26 cellular contexts compared by ENCODE assay signal in genomic region chr15:95290376-95290973, GRCh38.
DNase-seq lines count a peak whose midpoint lies in the region; ATAC-seq, FAIRE-seq and TF ChIP-seq lines count a peak whose summit lies in the region.
"Had no signal": no experiment of that assay in that cellular context is flagged by ENCODE, and none has a peak within 500 bp of the region (broad histone marks: within the 10 kb centered on the region; RNA-seq: fewer than 3 reads in every experiment).

No MANE protein-coding gene starts in this region.

- DNase-seq in HCEC 1CT (peak; percentile 63), K562 (ENCODE audit: extremely low read depth in 1 of 4, low spot score in 3 of 4) (peak in 1 of 4 experiments; percentile 46), mesendoderm (no peak), spleen (no peak), AG08395 (ENCODE audit: low spot score) (no peak), HEK293T (ENCODE audit: extremely low spot score) (no peak), DMS53 (lab: John Stamatoyannopoulos, UW) (no peak), GM19240 (ENCODE audit: insufficient read length, low spot score) (no peak)
- DNase-seq: ACHN; activated CD4-positive, alpha-beta T cell treated with anti-CD3 and anti-CD28 coated beads for 48 hours; activated T-cell treated with anti-CD3 and anti-CD28 coated beads, Interleukin-2, amount 50 U/mL, for 24 hours; Caco-2; glutamatergic neuron; left cardiac atrium; mesenchymal stem cell; NCI-H1092 treated with DMSO at 0.1 percent for 48 hours; NCI-H1930; NCI-H69; stimulated activated naive CD8-positive, alpha-beta T cell treated with anti-CD3 and anti-CD28 coated beads, Interleukin-15, amount 100 ng/mL, for 72 hours; transverse colon had no signal

- TF ChIP-seq POLR2A in K562 (conservative IDR thresholded peaks at IDR 0.05) (no peak), spleen (IDR thresholded peaks at IDR 0.05) (no peak)

- no TSS peak for BruUV-seq in K562 (replicated peaks; lab: Mats Ljungman, UMichigan)

- intact Hi-C loops in K562 (cut with micrococcal nuclease) (no loop called here), spleen (cut with DNase I; ENCODE audit: low total_unique reads) (no loop called here)

- H3K56ac ChIP-seq in mesendoderm (ENCODE audit: low read length), result no peak overlapping the region

- WGBS in K562 (ENCODE audit: insufficient coverage, low coverage, missing lambda C conversion rate), result 1% methylated on average over 12 of the region's 12 CpGs
- WGBS in mesendoderm (ENCODE audit: extremely low coverage, insufficient coverage, low lambda C conversion rate), result no CpG with 5 or more reads among the region's 12 CpGs
- WGBS in spleen, 5 donors, result 73 to 82% (median 76%) methylated on average over 12 of the region's 12 CpGs

- POLR2A ChIA-PET in K562 (lab: Yijun Ruan, JAX), result no interaction called here
- POLR2A ChIA-PET in HEK293T (lab: Yijun Ruan, JAX), result no interaction called here

- H3K79me1 ChIP-seq in mesendoderm (ENCODE audit: low read length), result no peaks in the 10 kb centered on the region

- in situ Hi-C loops in K562 (cut with MboI), result no loop called here

- no peak overlapping the region for H2AK5ac ChIP-seq in mesendoderm (ENCODE audit: low read length)

- H3K4me1 ChIP-seq in K562 (replicated peaks in 1 of 2; ENCODE audit: control insufficient read depth in 2 of 2, insufficient read depth in 2 of 2, low read length in 2 of 2) (no peaks in the 10 kb centered on the region), mesendoderm (ENCODE audit: control insufficient read depth, low read depth, low read length) (no peaks in the 10 kb centered on the region), spleen (peaks cover 0 to 13% (median 2%) of the 10 kb centered on the region in 6 donors)
- H3K4me1 ChIP-seq: BLaER1, Caco-2, HAP-1 had no signal

- H2BK5ac ChIP-seq in mesendoderm (ENCODE audit: low read length), result no peak overlapping the region

- no peaks in the 10 kb centered on the region for H3K9me1 ChIP-seq in K562 (ENCODE audit: control insufficient read depth, insufficient read depth, low read length)

- H3K79me2 ChIP-seq in K562 (ENCODE audit: control insufficient read depth, insufficient read depth, low read length) (no peaks in the 10 kb centered on the region), mesendoderm (ENCODE audit: control insufficient read depth, insufficient read depth, low read length) (no peaks in the 10 kb centered on the region)

- no peak overlapping the region for H3K4ac ChIP-seq in mesendoderm (ENCODE audit: low read depth, low read length)

- no peak overlapping the region for H4K5ac ChIP-seq in mesendoderm (ENCODE audit: low read length)

- H3K4me3 ChIP-seq in K562, result no peak overlapping the region
- H3K4me3 ChIP-seq in mesendoderm (ENCODE audit: low read length), result no peak overlapping the region
- H3K4me3 ChIP-seq in spleen, result no peak overlapping the region
- H3K4me3 ChIP-seq: BLaER1, HAP-1, transverse colon had no signal

- H3K27ac ChIP-seq in K562 (ENCODE audit: extremely low read depth, low read depth, low read length) (no peak overlapping the region), mesendoderm (ENCODE audit: low read depth, low read length) (no peak overlapping the region), spleen (peak overlapping the region in 5 of 8 donors; percentile 1 to 53 (median 40))
- H3K27ac ChIP-seq: BLaER1, HL-60, VCaP had no signal

- no peak overlapping the region for H3K23ac ChIP-seq in mesendoderm (ENCODE audit: low read length)

- no peak overlapping the region for H2AFZ ChIP-seq in K562 (ENCODE audit: low read depth, low read length)

- FAIRE-seq in K562 (lab: Jason Lieb, UNC), result no peak
- FAIRE-seq: endometrium, GM12891 had no signal

- H3K18ac ChIP-seq in mesendoderm (ENCODE audit: low read length), result peak overlapping the region; percentile 60

- H3K27me3 ChIP-seq in K562 (ENCODE audit: control insufficient read depth in 2 of 2, insufficient read depth in 2 of 2, low read length in 2 of 2) (peaks cover 8 to 17% of the 10 kb centered on the region in 2 experiments; a peak in 4 of 5 replicates), mesendoderm (ENCODE audit: insufficient read depth, low read length, poor library complexity) (no peaks in the 10 kb centered on the region), spleen (replicated peaks in 1 of 7) (peaks cover 0 to 17% (median 0%) of the 10 kb centered on the region in 7 donors)
- H3K27me3 ChIP-seq: BLaER1, transverse colon had no signal

- H2BK15ac ChIP-seq in mesendoderm (replicated peaks; ENCODE audit: low read depth), result no peak overlapping the region

- TF ChIP-seq RAD21 in K562 (CRISPR knock-in tag; conservative IDR thresholded peaks at IDR 0.05 in 1 of 2, IDR thresholded peaks at IDR 0.05 in 1 of 2), result no peak

- no peak overlapping the region for H4K8ac ChIP-seq in mesendoderm (ENCODE audit: low read depth, low read length)

- no peaks in the 10 kb centered on the region for H4K20me1 ChIP-seq in K562 (replicated peaks; ENCODE audit: control insufficient read depth, insufficient read depth, low read length)
- H4K20me1 ChIP-seq: BLaER1 had no signal

- no peak for TF ChIP-seq EP300 in K562 (IDR thresholded peaks at IDR 0.05; ENCODE audit: low read length)

- no peak; the same call in 2 of the 3 replicates for ATAC-seq in K562
- ATAC-seq: left cardiac atrium; stimulated activated naive CD8-positive, alpha-beta T cell treated with anti-CD3 and anti-CD28 coated beads, Interleukin-15, amount 100 ng/mL, for 72 hours had no signal

- H3K36me3 ChIP-seq in K562 (ENCODE audit: control insufficient read depth, insufficient read depth, low read length), result no peaks in the 10 kb centered on the region
- H3K36me3 ChIP-seq in mesendoderm (ENCODE audit: control insufficient read depth, insufficient read depth, low read length), result no peaks in the 10 kb centered on the region
- no peaks in the 10 kb centered on the region for H3K36me3 ChIP-seq in spleen
- H3K36me3 ChIP-seq: BLaER1, HAP-1, transverse colon had no signal

- no peak overlapping the region for H3K9ac ChIP-seq in K562 (ENCODE audit: insufficient read depth in 1 of 2, low read depth in 2 of 2, low read length in 2 of 2)
- no peak overlapping the region for H3K9ac ChIP-seq in mesendoderm (ENCODE audit: low read length)
- H3K9ac ChIP-seq: BLaER1 had no signal

- CTCF ChIA-PET in K562 (lab: Yijun Ruan, JAX; ENCODE audit: low intra/inter-chr PET ratio), result no interaction called here
- CTCF ChIA-PET in HEK293T (lab: Yijun Ruan, JAX), result interaction anchor here (0.8 to 1.7 kb wide), 2 partner anchors 7 to 266 kb away, joined by 5 to 6 read pairs; no protein-coding TSS in a partner anchor

- H3K4me2 ChIP-seq in K562 (ENCODE audit: insufficient read depth, low read length) (no peak overlapping the region), mesendoderm (ENCODE audit: low read length) (no peak overlapping the region)
- H3K4me2 ChIP-seq: BLaER1 had no signal

- no peak for TF ChIP-seq CTCF in K562 (IDR thresholded peaks at IDR 0.05 in 2 of 3, conservative IDR thresholded peaks at IDR 0.05 in 1 of 3; ENCODE audit: insufficient read depth in 2 of 3, low read depth in 1 of 3, low read length in 3 of 3)
- TF ChIP-seq CTCF in spleen (IDR thresholded peaks at IDR 0.05 in 8 of 11, conservative IDR thresholded peaks at IDR 0.05 in 3 of 11), result no peak

- H2BK120ac ChIP-seq in mesendoderm (ENCODE audit: low read depth, low read length), result no peak overlapping the region

- no peaks in the 10 kb centered on the region for H3K9me3 ChIP-seq in K562 (replicated peaks; ENCODE audit: control insufficient read depth, insufficient read depth, low read depth, low read length)
- no peaks in the 10 kb centered on the region for H3K9me3 ChIP-seq in spleen
- H3K9me3 ChIP-seq: BLaER1, Caco-2, HAP-1, transverse colon had no signal

TF ChIP-seq in K562, 482 proteins besides CTCF, POLR2A, EP300 and RAD21 (continues in another document):
- TF ChIP-seq E2F6 (IDR thresholded peaks at IDR 0.05; ENCODE audit: borderline replicate concordance in 1 of 2, extremely low read depth in 1 of 2, insufficient read depth in 1 of 2, insufficient read length in 1 of 2, low read depth in 1 of 2, low read length in 1 of 2, poor library complexity in 1 of 2, severe bottlenecking in 1 of 2) (no peak), NCOA1 (IDR thresholded peaks at IDR 0.05; ENCODE audit: low read depth) (no peak), ZNF316 (IDR thresholded peaks at IDR 0.05) (peak; percentile 31; the same call in 1 of the 2 replicates), C11orf30 (IDR thresholded peaks at IDR 0.05; ENCODE audit: low read depth) (0 out of 2 replicates have a peak, but pooled peaks have one; percentile 9), PHTF2 (CRISPR knock-in tag; IDR thresholded peaks at IDR 0.05) (no peak), SIX5 (IDR thresholded peaks at IDR 0.05; ENCODE audit: borderline replicate concordance in 1 of 2, insufficient read depth in 1 of 2, low read depth in 1 of 2, low read length in 2 of 2) (no peak), CBFA2T2 (conservative IDR thresholded peaks at IDR 0.05) (peak; percentile 28; the same call in 1 of the 2 replicates)

TF ChIP-seq in HEK293T, 16 proteins besides CTCF, POLR2A, EP300 and RAD21:
- TF ChIP-seq HDGF (IDR thresholded peaks at IDR 0.05; ENCODE audit: borderline replicate concordance), result no peak
TF ChIP-seq in HEK293T: peak in this region for 0.

Comparison
In these comparisons a context has a peak if more than half of its experiments do, and no peak if none do; other contexts are left out.
1. H3K27ac ChIP-seq: peak in spleen (5 of 8); none in K562 (single experiment) and mesendoderm (single experiment).